In the genomic region with DNA sequence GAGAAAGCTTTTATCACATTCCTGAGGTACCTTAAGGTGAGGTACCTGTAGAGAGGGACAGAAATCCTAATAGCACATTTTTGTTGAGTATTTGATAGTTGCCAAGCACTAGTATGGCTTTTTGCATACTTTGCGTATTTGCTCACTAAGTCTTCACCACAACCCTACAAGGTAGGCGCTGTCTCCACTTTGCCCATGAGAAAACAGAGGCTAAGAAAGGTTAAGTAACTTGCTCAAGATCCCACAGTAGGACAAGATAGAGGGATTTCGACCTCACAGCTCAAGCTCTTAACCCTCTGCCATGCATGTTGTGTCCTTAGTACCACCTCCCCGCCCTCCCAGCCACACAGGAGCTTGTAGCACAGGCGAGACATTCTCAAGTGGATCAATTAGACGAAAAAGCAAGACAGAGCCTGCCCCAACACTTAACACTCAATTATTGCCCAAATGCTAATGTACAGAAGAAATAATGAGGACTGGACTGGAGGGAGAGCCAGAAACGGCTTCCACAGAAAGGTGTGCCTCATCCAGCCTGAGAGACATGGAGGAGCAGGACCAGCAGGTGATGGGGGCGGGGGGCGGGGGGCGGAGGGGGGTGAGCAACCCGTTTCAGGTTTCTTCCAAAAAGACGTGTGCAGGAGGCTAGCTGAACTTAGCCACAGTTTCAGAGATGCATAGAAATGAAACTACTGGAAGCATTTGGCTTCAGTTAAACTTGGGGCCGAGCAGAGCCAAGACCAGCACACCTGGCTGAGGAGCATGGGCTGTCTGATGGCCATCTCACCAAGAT, we compare ENCODE assay signal across 15 cellular contexts. TPM values are rescaled to one million over a fixed set of nuclear protein-coding genes. Genes with fewer than 3 reads are reported as not detected.
DNase-seq lines count a peak whose midpoint lies in the region; ATAC-seq and TF ChIP-seq lines count a peak whose summit lies in the region.
"Had no signal": no experiment of that assay in that cellular context is flagged by ENCODE, and none has a peak within 500 bp of the region (broad histone marks: within the 10 kb centered on the region; RNA-seq: fewer than 3 reads in every experiment).

No MANE protein-coding gene starts in this region.

- H3K4me3 ChIP-seq in osteoblast (ENCODE audit: insufficient read depth, low read length) (no peak overlapping the region), Karpas-422 (ENCODE audit: low read length) (no peak overlapping the region)
- H3K4me3 ChIP-seq: testis had no signal

- no peak overlapping the region for H2AFZ ChIP-seq in osteoblast (ENCODE audit: low read length)
- H2AFZ ChIP-seq in Karpas-422 (ENCODE audit: low read length), result no peak overlapping the region

- no peak for TF ChIP-seq CTCF in osteoblast (IDR thresholded peaks at IDR 0.05; ENCODE audit: extremely low read depth, low read depth, low read length)

- no peaks in the 10 kb centered on the region for H3K36me3 ChIP-seq in osteoblast (ENCODE audit: insufficient read depth, low read length)
- no peaks in the 10 kb centered on the region for H3K36me3 ChIP-seq in Karpas-422 (ENCODE audit: insufficient read depth, low read length)
- H3K36me3 ChIP-seq: neutrophil, WERI-Rb-1 had no signal

- DNase-seq in DMS 273 (lab: John Stamatoyannopoulos, UW; ENCODE audit: unreplicated experiment) (peak; percentile 21), DMS 273 treated with DMSO at 0.1 percent for 48 hours (lab: John Stamatoyannopoulos, UW) (no peak), NCI-H2171 treated with DMSO at 0.1 percent for 48 hours (lab: John Stamatoyannopoulos, UW) (peak; percentile 76), astrocyte of the hippocampus (ENCODE audit: low read depth, low spot score) (peak; percentile 41), osteoblast (ENCODE audit: insufficient read length, low spot score, missing footprints) (peak; percentile 68), GOT3 (lab: John Stamatoyannopoulos, UW) (no peak), Karpas-422 (no peak)
- DNase-seq: activated CD8-positive, alpha-beta memory T cell treated with anti-CD3 and anti-CD28 coated beads, Interleukin-2, amount 50 U/mL, for 4 hours; NCI-H1048; NK-92 treated with Interleukin-12 subunit alpha and Interleukin-12 subunit beta, amount 100 ng/mL, for 24 hours; testis; WERI-Rb-1 had no signal

- ATAC-seq in HG02642 (IDR thresholded peaks at IDR 0.05; ENCODE audit: poor library complexity, unreplicated experiment), result no peak

- H3K9me3 ChIP-seq in osteoblast (ENCODE audit: low read depth, low read length) (no peaks in the 10 kb centered on the region), Karpas-422 (ENCODE audit: low read length) (no peaks in the 10 kb centered on the region)
- H3K9me3 ChIP-seq: neutrophil, testis had no signal

- peak overlapping the region; percentile 92 for H3K27ac ChIP-seq in osteoblast (ENCODE audit: low read depth, low read length)
- H3K27ac ChIP-seq in Karpas-422 (ENCODE audit: low read length), result no peak overlapping the region
- H3K27ac ChIP-seq: 22Rv1, testis, WERI-Rb-1 had no signal

- H4K20me1 ChIP-seq in osteoblast (ENCODE audit: insufficient read depth, low read length) (no peaks in the 10 kb centered on the region), Karpas-422 (ENCODE audit: insufficient read depth, low read depth, low read length) (no peaks in the 10 kb centered on the region)

- peak overlapping the region; percentile 2 for H3K4me2 ChIP-seq in osteoblast (ENCODE audit: insufficient read depth, low read length)
- no peak overlapping the region for H3K4me2 ChIP-seq in Karpas-422 (ENCODE audit: low read depth, low read length, poor library complexity, severe bottlenecking)

- no peak overlapping the region for H3K9ac ChIP-seq in Karpas-422 (ENCODE audit: low read length)

- H3K27me3 ChIP-seq in osteoblast (ENCODE audit: insufficient read depth, low read length) (no peaks in the 10 kb centered on the region), Karpas-422 (ENCODE audit: low read length) (no peaks in the 10 kb centered on the region)
- H3K27me3 ChIP-seq: neutrophil, testis had no signal

- peaks cover 38% of the 10 kb centered on the region for H3K4me1 ChIP-seq in osteoblast (ENCODE audit: insufficient read depth, low read length)
- peaks cover 54% of the 10 kb centered on the region for H3K4me1 ChIP-seq in Karpas-422 (ENCODE audit: low read length)
- H3K4me1 ChIP-seq: testis had no signal

- H3K79me2 ChIP-seq in osteoblast (ENCODE audit: insufficient read depth, low read length) (no peaks in the 10 kb centered on the region), Karpas-422 (ENCODE audit: low read length) (no peaks in the 10 kb centered on the region)

- no peaks in the 10 kb centered on the region for H3K9me2 ChIP-seq in Karpas-422 (replicated peaks; ENCODE audit: insufficient read depth, low read length)

RNA-seq across cellular contexts. Expression of gene CD44, which starts 26.7 kb away (rescaled TPM):
- total RNA-seq in osteoblast, result 238 and 268 TPM in 2 replicates
- 0.58 and 0.86 TPM in 2 replicates for total RNA-seq in Karpas-422 (2014; rRNA removed; shearing (Covaris generic); ENCODE audit: low replicate concordance)

Comparison
In these comparisons a context has a peak if more than half of its experiments do, and no peak if none do; other contexts are left out.
1. DNase-seq: peak in DMS 273 (single experiment), NCI-H2171 treated with DMSO at 0.1 percent for 48 hours (single experiment), astrocyte of the hippocampus (single experiment) and osteoblast (single experiment); none in DMS 273 treated with DMSO at 0.1 percent for 48 hours (single experiment), GOT3 (single experiment) and Karpas-422 (single experiment).
2. RNA of gene CD44, which starts 26.7 kb away (total RNA-seq): 238 to 268 TPM in osteoblast; 0.58 to 0.86 TPM in Karpas-422; every median in the first group is over 100 times any median in the second.